ENCODE assay signal across 21 cellular contexts in the genomic region with DNA sequence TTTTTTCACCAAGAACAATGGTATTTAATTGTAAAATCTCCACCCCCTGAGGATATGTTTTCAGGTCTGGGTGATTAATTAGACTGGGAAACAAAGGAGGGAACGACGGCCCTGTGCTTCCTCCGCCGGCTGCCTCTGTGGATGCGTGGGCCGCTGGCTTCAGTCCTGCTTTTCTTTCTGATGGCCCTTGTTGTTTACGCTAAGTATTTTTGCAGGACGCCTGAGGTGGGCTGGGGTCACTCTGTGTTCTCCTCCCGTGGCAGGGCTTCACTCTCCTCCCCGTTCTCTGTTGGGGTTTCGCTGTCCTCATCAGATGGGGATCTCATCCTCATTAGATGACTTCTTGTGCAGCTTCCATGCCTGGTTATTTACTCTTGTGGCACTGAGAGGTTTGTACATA.
"Had no signal": no experiment of that assay in that cellular context is flagged by ENCODE, and none has a peak within 500 bp of the region (broad histone marks: within the 10 kb centered on the region; RNA-seq: fewer than 3 reads in every experiment).

No MANE protein-coding gene starts in this region.

- H3K27me3 ChIP-seq: colonic mucosa, heart left ventricle, pancreas, right lobe of liver, testis, tibial nerve, upper lobe of right lung, vagina had no signal

- H3K27ac Mint-ChIP-seq: progenitor cell of endocrine pancreas had no signal

- H3K9me3 ChIP-seq: colonic mucosa, heart left ventricle, pancreas, right lobe of liver, testis, tibial nerve, upper lobe of right lung, vagina had no signal

- H3K4me3 ChIP-seq: colonic mucosa, heart left ventricle, lung, pancreas, right lobe of liver, testis, tibial nerve, upper lobe of right lung, vagina had no signal

- H3K36me3 ChIP-seq: colonic mucosa, heart left ventricle, pancreas, right lobe of liver, tibial nerve, upper lobe of right lung, vagina had no signal

- H3K4me1 ChIP-seq: pancreas, right lobe of liver, testis had no signal

- H3K9me3 Mint-ChIP-seq: stimulated activated naive B cell treated with anti-CD40 and anti-IgM and Interleukin-4, amounts not matched to agents 10 μg/mL and 1 μg/mL and 100 μg/mL, for 72 hours; stimulated activated naive CD8-positive, alpha-beta T cell treated with anti-CD3 and anti-CD28 coated beads, Interleukin-15, amount 100 ng/mL, for 72 hours had no signal

- H3K4me3 Mint-ChIP-seq: naive thymus-derived CD4-positive, alpha-beta T cell; stimulated activated naive B cell treated with anti-CD40 and anti-IgM and Interleukin-4, amounts not matched to agents 10 μg/mL and 1 μg/mL and 100 μg/mL, for 72 hours; stimulated activated naive CD8-positive, alpha-beta T cell treated with anti-CD3 and anti-CD28 coated beads, Interleukin-15, amount 100 ng/mL, for 72 hours had no signal

- H3K27me3 Mint-ChIP-seq: progenitor cell of endocrine pancreas; stimulated activated naive B cell treated with anti-CD40 and anti-IgM and Interleukin-4, amounts not matched to agents 10 μg/mL and 1 μg/mL and 100 μg/mL, for 72 hours; stimulated activated naive CD8-positive, alpha-beta T cell treated with anti-CD3 and anti-CD28 coated beads, Interleukin-15, amount 100 ng/mL, for 72 hours had no signal

- H3K27ac ChIP-seq: colonic mucosa, pancreas, right lobe of liver, testis, tibial nerve, upper lobe of right lung, vagina had no signal

- DNase-seq: colonic mucosa; effector CD8-positive, alpha-beta T cell; heart left ventricle; hypothalamus; kidney glomerular epithelial cell; left ventricle myocardium superior; naive thymus-derived CD4-positive, alpha-beta T cell; occipital lobe; pancreas; right lobe of liver; stimulated activated CD4-positive, alpha-beta T cell treated with anti-CD3 and anti-CD28 coated beads, Interleukin-15, amount 100 ng/mL, for 24 hours; stimulated activated CD4-positive, alpha-beta T cell treated with anti-CD3 and anti-CD28 coated beads, Interleukin-1b, Interleukin-23, amount 100 ng/mL, for 48 hours; stimulated activated CD4-positive, alpha-beta T cell treated with anti-CD3 and anti-CD28 coated beads, Interleukin-4, amount 100 ng/mL, for 24 hours; stimulated activated naive B cell treated with anti-CD40 and anti-IgM and Interleukin-4, amounts not matched to agents 10 μg/mL and 1 μg/mL and 100 μg/mL, for 72 hours; stimulated activated naive CD8-positive, alpha-beta T cell treated with anti-CD3 and anti-CD28 coated beads, Interleukin-15, amount 100 ng/mL, for 72 hours; testis; upper lobe of right lung had no signal
